Comparison of ENCODE assay signal across 1 cellular context in the genomic region with DNA sequence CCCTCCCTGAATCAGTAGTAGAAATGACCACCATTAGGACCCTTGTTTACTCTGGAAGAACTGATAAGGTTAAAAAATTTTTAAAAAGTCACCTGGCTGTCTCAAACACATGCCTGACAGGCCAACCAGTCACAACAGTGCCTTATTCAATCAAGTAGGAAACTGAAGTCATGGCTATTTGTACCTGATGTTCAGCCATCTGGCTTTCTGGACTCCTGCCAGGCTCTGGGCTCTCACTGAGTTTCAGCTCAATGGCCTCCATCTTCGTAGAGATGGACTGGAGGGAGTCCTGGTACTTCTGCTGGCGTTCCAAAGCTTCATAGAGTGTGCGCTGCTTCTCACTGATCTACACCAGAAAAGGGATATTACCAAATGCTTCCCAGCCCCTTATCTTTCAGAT.
TF ChIP-seq lines count a peak whose summit lies in the region.

No MANE protein-coding gene starts in this region.

TF ChIP-seq in SK-N-SH, 30 proteins besides CTCF, POLR2A, EP300 and RAD21 (continued from another document):
- no peak for TF ChIP-seq FOXM1 (IDR thresholded peaks at IDR 0.05; ENCODE audit: low read depth)
- TF ChIP-seq POLR2AphosphoS5 (IDR thresholded peaks at IDR 0.05; ENCODE audit: low read depth, low read length) = no peak
- TF ChIP-seq SIN3A (IDR thresholded peaks at IDR 0.05; ENCODE audit: borderline replicate concordance, low read depth, low read length) = no peak
- TF ChIP-seq, protein P1, sequence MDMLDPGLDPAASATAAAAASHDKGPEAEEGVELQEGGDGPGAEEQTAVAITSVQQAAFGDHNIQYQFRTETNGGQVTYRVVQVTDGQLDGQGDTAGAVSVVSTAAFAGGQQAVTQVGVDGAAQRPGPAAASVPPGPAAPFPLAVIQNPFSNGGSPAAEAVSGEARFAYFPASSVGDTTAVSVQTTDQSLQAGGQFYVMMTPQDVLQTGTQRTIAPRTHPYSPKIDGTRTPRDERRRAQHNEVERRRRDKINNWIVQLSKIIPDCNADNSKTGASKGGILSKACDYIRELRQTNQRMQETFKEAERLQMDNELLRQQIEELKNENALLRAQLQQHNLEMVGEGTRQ (IDR thresholded peaks at IDR 0.05; ENCODE audit: borderline replicate concordance, low read depth, low read length) = no peak
- TF ChIP-seq TEAD4 (IDR thresholded peaks at IDR 0.05; ENCODE audit: borderline replicate concordance, insufficient read depth) = no peak
